1 cellular context compared by ENCODE assay signal in the genomic region with DNA sequence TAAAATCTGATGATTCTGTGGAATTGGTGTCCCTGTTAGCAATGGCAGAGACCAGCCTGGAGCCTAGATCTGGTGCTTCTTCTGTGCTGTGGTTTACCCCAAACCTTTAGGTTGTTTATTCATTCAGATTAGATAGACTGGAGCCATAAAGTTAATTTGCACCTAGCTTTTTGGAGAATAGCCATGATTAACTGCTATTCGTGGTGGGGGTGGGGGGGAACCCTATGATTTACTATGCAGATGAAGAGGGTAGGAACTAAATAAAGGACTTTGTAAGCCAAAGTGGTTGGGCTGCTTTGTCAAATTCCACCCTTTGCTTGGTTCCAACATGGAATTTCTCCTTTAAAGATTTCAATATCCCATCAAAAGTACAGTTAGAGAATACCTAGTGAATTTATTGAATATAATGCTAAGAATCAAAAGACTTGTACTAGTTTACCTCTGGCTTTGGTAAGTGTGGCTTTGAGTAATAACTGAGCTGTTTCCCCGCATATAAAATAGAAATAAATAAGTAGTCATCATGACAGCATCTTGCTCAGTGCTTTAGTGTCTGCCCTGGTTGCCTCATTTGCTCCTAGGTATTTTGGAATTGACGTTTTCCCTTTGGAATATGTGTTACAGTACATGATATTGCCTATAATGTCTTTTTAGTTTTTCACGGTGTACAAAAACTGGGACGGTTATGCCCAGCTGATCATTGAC.
A peak's percentile ranks its signal among the peaks of the same experiment; 100 is the strongest.
TF ChIP-seq lines count a peak whose summit lies in the region.

No MANE protein-coding gene starts in this region.

TF ChIP-seq in GM12878, 131 proteins besides CTCF, POLR2A, EP300 and RAD21:
- TF ChIP-seq CBFB (IDR thresholded peaks at IDR 0.05; ENCODE audit: low read depth) = no peak
- TF ChIP-seq, protein P1, sequence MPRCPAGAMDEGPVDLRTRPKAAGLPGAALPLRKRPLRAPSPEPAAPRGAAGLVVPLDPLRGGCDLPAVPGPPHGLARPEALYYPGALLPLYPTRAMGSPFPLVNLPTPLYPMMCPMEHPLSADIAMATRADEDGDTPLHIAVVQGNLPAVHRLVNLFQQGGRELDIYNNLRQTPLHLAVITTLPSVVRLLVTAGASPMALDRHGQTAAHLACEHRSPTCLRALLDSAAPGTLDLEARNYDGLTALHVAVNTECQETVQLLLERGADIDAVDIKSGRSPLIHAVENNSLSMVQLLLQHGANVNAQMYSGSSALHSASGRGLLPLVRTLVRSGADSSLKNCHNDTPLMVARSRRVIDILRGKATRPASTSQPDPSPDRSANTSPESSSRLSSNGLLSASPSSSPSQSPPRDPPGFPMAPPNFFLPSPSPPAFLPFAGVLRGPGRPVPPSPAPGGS (IDR thresholded peaks at IDR 0.05; ENCODE audit: borderline replicate concordance, insufficient read depth, low read depth, low read length, poor library complexity, severe bottlenecking) = peak; percentile 16
